Comparison of ENCODE assay signal across 15 cellular contexts in the genomic region with DNA sequence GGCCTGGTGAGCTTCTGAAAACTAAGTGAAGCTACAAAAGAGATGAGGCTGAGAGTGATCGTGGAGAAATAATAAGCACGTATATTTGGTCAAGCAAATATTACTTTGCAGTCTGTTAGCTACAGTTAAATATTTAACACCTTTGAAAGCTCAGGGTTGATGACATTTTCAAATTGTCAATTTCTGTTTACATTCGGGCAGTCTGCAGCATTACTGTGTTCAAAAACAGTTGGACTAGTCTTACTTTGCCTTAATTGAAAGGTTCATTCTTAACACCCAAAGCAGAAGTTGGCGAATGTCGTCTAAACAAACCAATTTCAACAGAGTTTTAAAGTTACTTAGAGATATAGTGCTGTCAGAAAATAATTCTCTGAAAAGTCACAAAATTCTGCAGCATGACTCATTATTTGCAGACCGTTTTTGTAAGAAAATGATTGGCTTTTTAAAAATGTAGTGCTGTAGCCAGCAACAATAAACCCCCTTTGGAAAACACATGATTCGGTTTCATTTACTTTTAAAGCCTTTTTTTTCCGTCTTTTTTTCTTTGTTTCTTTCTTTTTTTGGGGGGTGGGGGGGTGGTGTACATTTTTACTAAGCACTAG.
DNase-seq lines count a peak whose midpoint lies in the region; ATAC-seq and TF ChIP-seq lines count a peak whose summit lies in the region.
"Had no signal": no experiment of that assay in that cellular context is flagged by ENCODE, and none has a peak within 500 bp of the region (broad histone marks: within the 10 kb centered on the region; RNA-seq: fewer than 3 reads in every experiment).

No MANE protein-coding gene starts in this region.

- peaks cover 8% of the 10 kb centered on the region for H3K4me1 ChIP-seq in RWPE2 (ENCODE audit: insufficient read depth, poor library complexity, severe bottlenecking)
- peaks cover 3% of the 10 kb centered on the region for H3K4me1 ChIP-seq in fibroblast of lung (ENCODE audit: control insufficient read depth, extremely low read depth, insufficient read depth, low read length)
- peaks cover 48% of the 10 kb centered on the region for H3K4me1 ChIP-seq in osteoblast (ENCODE audit: insufficient read depth, low read length)
- H3K4me1 ChIP-seq: parathyroid adenoma had no signal

- H3K27me3 ChIP-seq in BJ (ENCODE audit: control insufficient read depth, insufficient read depth, low read length) (no peaks in the 10 kb centered on the region), RWPE2 (ENCODE audit: insufficient read depth, poor library complexity, severe bottlenecking) (no peaks in the 10 kb centered on the region), fibroblast of lung (ENCODE audit: control insufficient read depth, insufficient read depth, low read length) (no peaks in the 10 kb centered on the region), osteoblast (ENCODE audit: insufficient read depth, low read length) (no peaks in the 10 kb centered on the region), dorsolateral prefrontal cortex (no peaks in the 10 kb centered on the region)
- H3K27me3 ChIP-seq: cardiac muscle cell had no signal

- H3K9ac ChIP-seq in fibroblast of lung (ENCODE audit: insufficient read depth, low read length): no peak overlapping the region
- H3K9ac ChIP-seq: parathyroid adenoma had no signal

- H3K4me3 ChIP-seq in BJ (ENCODE audit: low read depth, low read length): no peak overlapping the region
- H3K4me3 ChIP-seq in RWPE2 (ENCODE audit: severe bottlenecking): no peak overlapping the region
- peak overlapping the region in 1 of 4 experiments; percentile 14 for H3K4me3 ChIP-seq in fibroblast of lung (replicated peaks in 1 of 4; ENCODE audit: control extremely low read depth in 1 of 4, insufficient read depth in 1 of 4, low read depth in 3 of 4, low read length in 4 of 4)
- peak overlapping the region; percentile 45 for H3K4me3 ChIP-seq in osteoblast (ENCODE audit: insufficient read depth, low read length)
- no peak overlapping the region for H3K4me3 ChIP-seq in dorsolateral prefrontal cortex
- H3K4me3 ChIP-seq: cardiac muscle cell had no signal

- CTCF ChIA-PET in BJ (lab: Yijun Ruan, JAX): no interaction called here

- intact Hi-C loops in posterior cingulate gyrus (cut with DNase I) (no loop called here), dorsolateral prefrontal cortex (cut with DNase I) (no loop called here)

- H2AFZ ChIP-seq in fibroblast of lung (ENCODE audit: low read length) (no peak overlapping the region), osteoblast (ENCODE audit: low read length) (peak overlapping the region; percentile 58)
- H2AFZ ChIP-seq: parathyroid adenoma had no signal

- peak; percentile 61 for DNase-seq in BJ (ENCODE audit: low read depth)
- DNase-seq in RWPE2 (ENCODE audit: low spot score): no peak
- DNase-seq in fibroblast of lung (ENCODE audit: low read depth in 2 of 2): peak; percentile 66 to 88
- DNase-seq in osteoblast (ENCODE audit: insufficient read length, low spot score, missing footprints): no peak
- DNase-seq in posterior cingulate gyrus: no peak
- DNase-seq in dorsolateral prefrontal cortex: no peak
- DNase-seq: activated CD4-positive, alpha-beta T cell treated with anti-CD3 and anti-CD28 coated beads, Interleukin-2, amount 50 U/mL, for 48 hours; midbrain; NCI-H1105 treated with DMSO at 0.1 percent for 48 hours; stimulated activated CD4-positive, alpha-beta T cell treated with anti-CD3 and anti-CD28 coated beads, Interleukin-1b, Interleukin-23, amount 100 ng/mL, for 48 hours; T1000 had no signal

- H3K9me3 ChIP-seq in RWPE2 (ENCODE audit: severe bottlenecking) (no peaks in the 10 kb centered on the region), fibroblast of lung (ENCODE audit: control insufficient read depth, insufficient read depth, low read depth, low read length) (no peaks in the 10 kb centered on the region), osteoblast (ENCODE audit: low read depth, low read length) (no peaks in the 10 kb centered on the region)

- H3K79me2 ChIP-seq in fibroblast of lung (ENCODE audit: control insufficient read depth, insufficient read depth, low read length): no peaks in the 10 kb centered on the region
- no peaks in the 10 kb centered on the region for H3K79me2 ChIP-seq in osteoblast (ENCODE audit: insufficient read depth, low read length)
- H3K79me2 ChIP-seq: parathyroid adenoma had no signal

- TF ChIP-seq CTCF in BJ (IDR thresholded peaks at IDR 0.05; ENCODE audit: insufficient read depth, low read depth, low read length) (no peak), RWPE2 (IDR thresholded peaks at IDR 0.05; ENCODE audit: poor library complexity, severe bottlenecking) (no peak), fibroblast of lung (conservative IDR thresholded peaks at IDR 0.05 in 1 of 2, IDR thresholded peaks at IDR 0.05 in 1 of 2; ENCODE audit: low read depth in 1 of 2, low read length in 2 of 2) (no peak), osteoblast (IDR thresholded peaks at IDR 0.05; ENCODE audit: extremely low read depth, low read depth, low read length) (no peak), dorsolateral prefrontal cortex (IDR thresholded peaks at IDR 0.05 in 54 of 56, conservative IDR thresholded peaks at IDR 0.05 in 2 of 56; ENCODE audit: low read depth in 1 of 56, partially characterized antibody in 56 of 56) (no peak)

- no peaks in the 10 kb centered on the region for H4K20me1 ChIP-seq in fibroblast of lung (ENCODE audit: control insufficient read depth, extremely low read depth, insufficient read depth, low read length)
- no peaks in the 10 kb centered on the region for H4K20me1 ChIP-seq in osteoblast (ENCODE audit: insufficient read depth, low read length)

- POLR2A ChIA-PET in BJ (lab: Charles Lee): no interaction called here

- peak overlapping the region; percentile 36 for H3K27ac ChIP-seq in RWPE2 (ENCODE audit: poor library complexity, severe bottlenecking)
- peak overlapping the region; percentile 55 for H3K27ac ChIP-seq in fibroblast of lung (ENCODE audit: insufficient read depth, low read length)
- H3K27ac ChIP-seq in osteoblast (ENCODE audit: low read depth, low read length): peak overlapping the region; percentile 86
- H3K27ac ChIP-seq in dorsolateral prefrontal cortex: no peak overlapping the region
- H3K27ac ChIP-seq: cardiac muscle cell, parathyroid adenoma had no signal

- H3K4me2 ChIP-seq in fibroblast of lung (ENCODE audit: extremely low read depth, insufficient read depth, low read length): peak overlapping the region; percentile 59
- H3K4me2 ChIP-seq in osteoblast (ENCODE audit: insufficient read depth, low read length): peak overlapping the region; percentile 75

- H3K36me3 ChIP-seq in BJ (ENCODE audit: control insufficient read depth, insufficient read depth, low read length) (no peaks in the 10 kb centered on the region), RWPE2 (ENCODE audit: low read depth) (no peaks in the 10 kb centered on the region), fibroblast of lung (ENCODE audit: control insufficient read depth, insufficient read depth, low read length) (no peaks in the 10 kb centered on the region), osteoblast (ENCODE audit: insufficient read depth, low read length) (no peaks in the 10 kb centered on the region)
- H3K36me3 ChIP-seq: cardiac muscle cell had no signal

- peak; percentile 71 for ATAC-seq in RWPE2 (ENCODE audit: low read depth)
- ATAC-seq in HG02623 (IDR thresholded peaks at IDR 0.05; ENCODE audit: unreplicated experiment): no peak
- ATAC-seq in GM18907 (IDR thresholded peaks at IDR 0.05; ENCODE audit: unreplicated experiment): no peak

Comparison
In these comparisons a context has a peak if more than half of its experiments do, and no peak if none do; other contexts are left out.
1. DNase-seq: peak in BJ (single experiment) and fibroblast of lung (2 of 2); none in RWPE2 (single experiment), osteoblast (single experiment), posterior cingulate gyrus (0 of 10) and dorsolateral prefrontal cortex (0 of 10).
2. H3K27ac ChIP-seq: peak in RWPE2 (single experiment), fibroblast of lung (single experiment) and osteoblast (single experiment); none in dorsolateral prefrontal cortex (0 of 59).